In the genomic region with DNA sequence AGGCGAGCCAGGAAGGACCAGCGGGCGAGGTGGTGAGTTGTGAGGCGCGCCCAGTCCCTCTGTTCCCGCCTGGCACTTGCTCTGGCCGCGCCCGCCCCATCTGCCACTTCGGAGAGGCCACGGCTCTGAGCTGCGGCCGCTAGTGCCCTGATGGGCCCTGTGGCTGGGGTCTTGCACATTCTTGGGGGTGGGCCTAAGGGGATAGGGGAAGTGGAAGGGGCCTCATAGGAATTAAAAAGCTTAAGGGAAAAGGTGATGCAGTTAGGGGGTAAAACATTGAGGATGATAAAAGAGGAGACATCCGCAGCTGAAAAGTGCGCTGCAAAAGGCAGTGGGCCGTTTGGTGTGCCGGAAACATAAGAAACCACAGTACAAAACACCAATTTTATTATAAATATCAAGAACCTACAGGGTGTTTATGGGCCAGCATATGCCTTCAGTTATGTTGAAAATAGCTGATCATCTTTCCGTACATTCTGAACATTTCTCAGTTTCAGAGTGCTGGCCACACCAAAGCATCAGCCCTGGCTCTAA, we compare ENCODE assay signal across 8 cellular contexts. TPM values are rescaled to one million over a fixed set of nuclear protein-coding genes. Genes with fewer than 3 reads are reported as not detected.
DNase-seq lines count a peak whose midpoint lies in the region; ATAC-seq and TF ChIP-seq lines count a peak whose summit lies in the region.

No MANE protein-coding gene starts in this region.

- H3K27ac ChIP-seq in Panc1 (ENCODE audit: low read length) (peak overlapping the region; percentile 49; the same call in 1 of the 2 replicates), esophagus muscularis mucosa (replicated peaks in 1 of 4) (peak overlapping the region; percentile 85 to 93 (median 89)), rectal smooth muscle tissue (ENCODE audit: low read depth, low read length) (peak overlapping the region; percentile 89)

- H3K4me1 ChIP-seq in Panc1 (ENCODE audit: control insufficient read depth, insufficient read depth, low read length) = peaks cover 7% of the 10 kb centered on the region
- H3K4me1 ChIP-seq in esophagus muscularis mucosa = peaks cover 24 to 52% (median 33%) of the 10 kb centered on the region in 4 donors
- peaks cover 3% of the 10 kb centered on the region for H3K4me1 ChIP-seq in rectal smooth muscle tissue (ENCODE audit: control insufficient read depth, insufficient read depth, low read length)

- no peak overlapping the region for H3K9ac ChIP-seq in rectal smooth muscle tissue (ENCODE audit: low read length)

- H3K27me3 ChIP-seq in Panc1 (ENCODE audit: control insufficient read depth, insufficient read depth, low read length) (no peaks in the 10 kb centered on the region), esophagus muscularis mucosa (no peaks in the 10 kb centered on the region), rectal smooth muscle tissue (ENCODE audit: control insufficient read depth, insufficient read depth, low read length) (no peaks in the 10 kb centered on the region)

- no TSS peak for BruUV-seq in Panc1 (replicated peaks; lab: Mats Ljungman, UMichigan)

- ATAC-seq in Panc1 (no peak), HG03457 (IDR thresholded peaks at IDR 0.05; ENCODE audit: unreplicated experiment) (no peak)

- POLR2A ChIA-PET in Panc1 (lab: Charles Lee) = interaction anchor here (0.6 kb wide), 1 partner anchor 9 kb away, joined by 3 read pairs; a partner anchor contains a TSS

- H3K36me3 ChIP-seq in Panc1 (ENCODE audit: control insufficient read depth, insufficient read depth, low read length) = no peaks in the 10 kb centered on the region
- H3K36me3 ChIP-seq in esophagus muscularis mucosa = peaks cover 20 to 73% (median 59%) of the 10 kb centered on the region in 4 donors
- H3K36me3 ChIP-seq in rectal smooth muscle tissue (ENCODE audit: control insufficient read depth, insufficient read depth, low read length) = peaks cover 41% of the 10 kb centered on the region

- H3K9me3 ChIP-seq in Panc1 (ENCODE audit: control insufficient read depth, insufficient read depth, low read depth, low read length) (no peaks in the 10 kb centered on the region), esophagus muscularis mucosa (no peaks in the 10 kb centered on the region)

- no peak for TF ChIP-seq POLR2A in esophagus muscularis mucosa (IDR thresholded peaks at IDR 0.05; ENCODE audit: low read depth)

- CTCF ChIA-PET in Panc1 (lab: Charles Lee) = interaction anchor here (0.9 kb wide), 1 partner anchor 9 kb away, joined by 3 read pairs; a partner anchor contains a TSS

- WGBS in esophagus muscularis mucosa = 32% methylated on average over 18 of the region's 18 CpGs

- TF ChIP-seq CTCF in GM12875 (IDR thresholded peaks at IDR 0.05; ENCODE audit: borderline replicate concordance, insufficient read depth, low read depth, low read length) (no peak), Panc1 (IDR thresholded peaks at IDR 0.05) (no peak), esophagus muscularis mucosa (IDR thresholded peaks at IDR 0.05) (no peak), GM13977 (IDR thresholded peaks at IDR 0.05; ENCODE audit: extremely low read depth, insufficient read depth, missing control alignments) (no peak)

- no peak for TF ChIP-seq EP300 in esophagus muscularis mucosa (IDR thresholded peaks at IDR 0.05)

- DNase-seq in Panc1 (ENCODE audit: low read depth, low spot score) = no peak
- no peak for DNase-seq in esophagus muscularis mucosa (ENCODE audit: extremely low spot score)
- DNase-seq in GM19238 (ENCODE audit: insufficient read length, low spot score) = no peak
- DNase-seq in GM13977 (ENCODE audit: low spot score) = no peak
- no peak for DNase-seq in effector CD4-positive, alpha-beta T cell

- in situ Hi-C loops in Panc1 (cut with HindIII; ENCODE audit: low pct_unique_long_range_greater_than_20kb, low sequenced_read_pairs) (no loop called here), GM13977 (cut with MboI; ENCODE audit: low pct_unique_long_range_greater_than_20kb, low sequenced_read_pairs, unreplicated experiment) (no loop called here)

- H3K4me3 ChIP-seq in GM12875 (ENCODE audit: low read depth, low read length) (peak overlapping the region; percentile 51), Panc1 (ENCODE audit: low read depth in 2 of 2, low read length in 2 of 2) (peak overlapping the region; percentile 73 to 77), esophagus muscularis mucosa (peak overlapping the region; percentile 58 to 87 (median 76)), rectal smooth muscle tissue (ENCODE audit: low read length) (peak overlapping the region; percentile 86)

- intact Hi-C loops in Panc1 (cut with micrococcal nuclease; ENCODE audit: unreplicated experiment) = no loop called here
- intact Hi-C loops in esophagus muscularis mucosa (cut with DNase I) = no loop called here

RNA-seq across cellular contexts. Expression of a gene that starts 1.1 kb away (rescaled TPM):
- total RNA-seq in Panc1 (2021; ENCODE audit: unreplicated experiment) = 43.8 TPM
- 37.8 TPM for polyA plus RNA-seq in Panc1 (2012; ENCODE audit: insufficient read length)
- 10 to 100 TPM; 25.7 to 38.4 (median 32.4) TPM for total RNA-seq in esophagus muscularis mucosa

RNA-seq across cellular contexts. Expression of a gene that starts 6.4 kb away (rescaled TPM):
- total RNA-seq in Panc1 (2021; ENCODE audit: unreplicated experiment) (93.6 TPM), esophagus muscularis mucosa (10 to 100 TPM in 3 of 4 donors, 1 to 10 TPM in 1; 8.6 to 16.3 (median 13.4) TPM)
- polyA plus RNA-seq in Panc1 (2012; ENCODE audit: insufficient read length) = 112 TPM

RNA-seq across cellular contexts. Expression of a gene that starts 8.6 kb away (rescaled TPM):
- 74.7 TPM for total RNA-seq in Panc1 (2021; ENCODE audit: unreplicated experiment)
- 70.5 TPM for polyA plus RNA-seq in Panc1 (2012; ENCODE audit: insufficient read length)
- total RNA-seq in esophagus muscularis mucosa = 10 to 100 TPM; 28.7 to 45.7 (median 34.8) TPM

RNA-seq across cellular contexts. Expression of a gene that starts 9.1 kb away (rescaled TPM):
- total RNA-seq in Panc1 (2021; ENCODE audit: unreplicated experiment) (41.5 TPM), esophagus muscularis mucosa (10 to 100 TPM in 3 of 4 donors, 1 to 10 TPM in 1; 9.1 to 26.2 (median 20.5) TPM)
- 46.9 TPM for polyA plus RNA-seq in Panc1 (2012; ENCODE audit: insufficient read length)

RNA-seq across cellular contexts. Expression of a gene that starts 28.1 kb away (rescaled TPM):
- total RNA-seq in Panc1 (2021; ENCODE audit: unreplicated experiment) (0.39 TPM), esophagus muscularis mucosa (under 1 TPM in 3 of 4 donors, not detected in 1; 0.19 to 0.33 (median 0.29) TPM)
- not detected for polyA plus RNA-seq in Panc1 (2012; ENCODE audit: insufficient read length)
